8 cellular contexts compared by ENCODE assay signal in the genomic region with DNA sequence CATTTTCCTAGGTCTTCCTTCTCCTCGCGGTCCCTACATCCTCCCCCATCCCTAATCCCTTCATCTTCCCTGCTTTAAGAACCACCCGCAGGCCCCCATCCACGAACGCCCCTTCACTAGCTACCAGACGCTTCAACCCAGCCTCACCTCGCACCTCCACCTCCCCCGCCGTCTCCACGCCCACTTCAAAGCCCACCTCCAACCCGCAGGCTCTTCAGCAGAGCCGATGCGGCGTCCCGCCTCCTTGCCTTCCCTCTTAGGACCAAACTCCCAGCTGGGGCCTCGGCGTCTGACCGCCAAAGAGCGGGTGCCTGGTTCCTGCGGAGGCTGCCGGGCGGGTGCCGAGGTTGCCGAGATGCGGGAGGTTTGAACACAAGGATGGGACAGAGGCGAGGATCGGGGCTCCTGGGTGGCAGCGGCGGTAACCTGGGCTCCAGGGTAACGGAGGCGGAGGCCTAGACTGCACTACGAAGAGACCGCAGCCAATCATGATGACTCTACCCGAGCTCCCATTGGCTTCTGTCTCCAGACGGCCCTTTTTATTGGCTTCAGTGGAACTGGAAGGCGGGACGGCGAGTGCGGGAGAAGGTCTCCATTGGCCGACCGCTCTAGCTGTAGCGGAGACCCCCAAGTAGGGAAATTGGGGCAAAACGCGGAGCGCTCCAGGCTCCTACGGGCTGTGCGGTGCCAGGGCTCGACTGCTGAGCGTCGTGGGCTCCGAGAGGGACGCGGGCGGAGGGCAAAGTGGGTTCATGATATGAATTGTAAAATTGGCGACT. TPM values are rescaled to one million over a fixed set of nuclear protein-coding genes. Genes with fewer than 3 reads are reported as not detected.
A peak's percentile ranks its signal among the peaks of the same experiment; 100 is the strongest.
DNase-seq lines count a peak whose midpoint lies in the region; ATAC-seq and TF ChIP-seq lines count a peak whose summit lies in the region.

A gene (minus strand): TSS at position 462 of the 779 bp plus-strand sequence. CDS start 18,536 bp downstream, outside the sequence.

- no peak for TF ChIP-seq EP300 in transverse colon (IDR thresholded peaks at IDR 0.05; ENCODE audit: low read depth)

- H3K9me3 ChIP-seq in transverse colon, result no peaks in the 10 kb centered on the region

- H3K4me1 ChIP-seq in transverse colon, result peaks cover 0 to 8% (median 5%) of the 10 kb centered on the region in 4 donors

- ATAC-seq in HG02588 (IDR thresholded peaks at IDR 0.05; ENCODE audit: unreplicated experiment) (peak; percentile 100), left cardiac atrium (peak; percentile 99)

- no peaks in the 10 kb centered on the region for H3K27me3 ChIP-seq in transverse colon

- H3K4me3 ChIP-seq in GM12865 (ENCODE audit: low read depth, low read length), result peak within 1 kb of the TSS; percentile 84
- H3K4me3 ChIP-seq in transverse colon, result peak within 1 kb of the TSS; percentile 69 to 84 (median 78)

- H3K36me3 ChIP-seq in transverse colon, result no peaks in the 10 kb centered on the region

- intact Hi-C loops in left cardiac atrium (cut with DNase I) (loop anchor here in 1 of 2 donors (10.0 kb wide), 2 partner anchors 292 to 462 kb away; a partner anchor contains a TSS), transverse colon (cut with DNase I; ENCODE audit: low total_unique reads) (no loop called here)

- 1 to 4% methylated on average over 25 to 55 of the region's 55 CpGs for WGBS in transverse colon (ENCODE audit: low coverage in 1 of 2), 2 donors

- TF ChIP-seq POLR2A in transverse colon (IDR thresholded peaks at IDR 0.05), result peak; percentile 47

- in situ Hi-C loops in transverse colon (cut with MboI; ENCODE audit: low pct_ligation_motif_present in 1 of 4, low pct_unique_long_range_greater_than_20kb in 1 of 4, low sequenced_read_pairs in 3 of 4), result no loop called here

- DNase-seq in GM12865 (ENCODE audit: low read depth) (peak; percentile 97), NCI-H1092 treated with DMSO at 0.1 percent for 48 hours (lab: John Stamatoyannopoulos, UW) (peak; percentile 95), SW480 (ENCODE audit: low spot score) (peak; percentile 96), amygdala (lab: John Stamatoyannopoulos, UW) (peak; percentile 58 to 99 (median 94)), left cardiac atrium (peak; percentile 94), pons (ENCODE audit: low spot score) (peak; percentile 98), transverse colon (peak; percentile 91)

- peak within 1 kb of the TSS; percentile 87 to 93 (median 90) for H3K27ac ChIP-seq in transverse colon

- TF ChIP-seq CTCF in GM12865 (IDR thresholded peaks at IDR 0.05; ENCODE audit: insufficient read depth, low read depth, low read length, missing control alignments), result no peak
- TF ChIP-seq CTCF in transverse colon (IDR thresholded peaks at IDR 0.05), result no peak

RNA-seq across cellular contexts. Expression of the gene that starts here (rescaled TPM):
- total RNA-seq in left cardiac atrium (1 to 10 TPM; 2.2 to 3.0 TPM), transverse colon (1 to 10 TPM in 2 of 4 donors, under 1 TPM in 1, not detected in 1; 0.37 to 2.2 (median 1.6) TPM)

Comparison
In these comparisons a context has a peak if more than half of its experiments do, and no peak if none do; other contexts are left out.
1. Peak in every context shown above with its lines: DNase-seq, ATAC-seq, H3K4me3 ChIP-seq and H3K27ac ChIP-seq.